ENCODE assay signal across 8 cellular contexts in genomic region chr4:82201805-82202636, GRCh38.
DNase-seq lines count a peak whose midpoint lies in the region; ATAC-seq, FAIRE-seq and TF ChIP-seq lines count a peak whose summit lies in the region.

No MANE protein-coding gene starts in this region.

- H3K79me2 ChIP-seq in mammary epithelial cell (ENCODE audit: insufficient read depth, low read length): no peaks in the 10 kb centered on the region

- in situ Hi-C loops in mammary epithelial cell (cut with MboI; ENCODE audit: low sequenced_read_pairs in 2 of 2): loop anchor here in 1 of 2 donors (5.0 to 10.0 kb wide), 2 partner anchors 730 to 797 kb away; partner anchors contain the start of gene RASGEF1B

- no peak overlapping the region for H3K9ac ChIP-seq in mammary epithelial cell (ENCODE audit: insufficient read depth, low read length)

- dilution Hi-C loops in mammary epithelial cell (cut with HindIII; ENCODE audit: low sequenced_read_pairs): no loop called here

- intact Hi-C loops in mammary epithelial cell (cut with micrococcal nuclease) (loop anchor here (1.0 to 5.0 kb wide), 5 partner anchors 66 to 796 kb away; no protein-coding TSS in a partner anchor), lower lobe of right lung (cut with DNase I) (no loop called here)

- 62% methylated on average over 3 of the region's 3 CpGs for WGBS in mammary epithelial cell (ENCODE audit: low coverage, missing lambda C conversion rate)

- no peak overlapping the region for H3K4me2 ChIP-seq in mammary epithelial cell (ENCODE audit: insufficient read depth, low read depth, low read length)

- CTCF ChIA-PET in AG04449 (lab: Yijun Ruan, JAX): interaction anchor here (1.1 to 1.7 kb wide), 3 partner anchors 9 to 735 kb away, joined by 3 to 8 read pairs (median 4); no protein-coding TSS in a partner anchor
- CTCF ChIA-PET in mammary epithelial cell (lab: Charles Lee; ENCODE audit: low non-redundant PET): interaction anchor here (0.7 kb wide), 1 partner anchor 514 kb away, joined by 6 read pairs; no protein-coding TSS in a partner anchor

- TF ChIP-seq CTCF in AG04449 (IDR thresholded peaks at IDR 0.05; ENCODE audit: insufficient read depth, low read length, missing control alignments) (peak; percentile 36), NB4 (IDR thresholded peaks at IDR 0.05; ENCODE audit: low read depth, low read length) (peak; percentile 62), mammary epithelial cell (conservative IDR thresholded peaks at IDR 0.05 in 1 of 2, IDR thresholded peaks at IDR 0.05 in 1 of 2; ENCODE audit: extremely low read depth in 1 of 2, insufficient read depth in 1 of 2, low read depth in 1 of 2, low read length in 2 of 2) (peak; percentile 70 to 81), lower lobe of right lung (IDR thresholded peaks at IDR 0.05) (peak; percentile 59)

- H3K4me3 ChIP-seq in AG04449 (ENCODE audit: low read depth, low read length) (no peak overlapping the region), NB4 (ENCODE audit: low read depth, low read length) (no peak overlapping the region), mammary epithelial cell (replicated peaks in 1 of 3; ENCODE audit: insufficient read depth in 1 of 3, low read depth in 2 of 3, low read length in 3 of 3) (no peak overlapping the region), lower lobe of right lung (no peak overlapping the region)

- DNase-seq in AG04449 (ENCODE audit: low read depth, low spot score): no peak
- DNase-seq in GM12891 (ENCODE audit: insufficient read length, low spot score): no peak
- peak; percentile 72 for DNase-seq in NB4 (ENCODE audit: low read depth)
- DNase-seq in mammary epithelial cell: peak; percentile 29
- no peak for DNase-seq in lower lobe of right lung
- DNase-seq in superior temporal gyrus (ENCODE audit: extremely low spot score): peak; percentile 24
- DNase-seq in 8988T: no peak

- TF ChIP-seq POLR2A in GM12891 (IDR thresholded peaks at IDR 0.05; ENCODE audit: low read depth, low read length) (no peak), NB4 (IDR thresholded peaks at IDR 0.05; ENCODE audit: extremely low read depth, insufficient read length) (no peak)

- ATAC-seq in SK-N-SH treated with all-trans-retinoic acid at 6 μM for 48 hours (peak; percentile 83), lower lobe of right lung (peak; percentile 53 to 71)

- H3K27ac ChIP-seq in mammary epithelial cell (ENCODE audit: insufficient read depth, low read depth, low read length) (no peak overlapping the region), lower lobe of right lung (no peak overlapping the region)

- BruUV-seq in mammary epithelial cell (replicated peaks; lab: Mats Ljungman, UMichigan): no TSS peak

- H3K4me1 ChIP-seq in mammary epithelial cell (ENCODE audit: insufficient read depth, low read length) (peaks cover 11% of the 10 kb centered on the region), lower lobe of right lung (no peaks in the 10 kb centered on the region)

- H4K20me1 ChIP-seq in mammary epithelial cell (ENCODE audit: insufficient read depth, low read length): no peaks in the 10 kb centered on the region

- peaks cover 3% of the 10 kb centered on the region for H3K9me3 ChIP-seq in mammary epithelial cell (replicated peaks; ENCODE audit: insufficient read depth, low read length)
- no peaks in the 10 kb centered on the region for H3K9me3 ChIP-seq in lower lobe of right lung

- POLR2A ChIA-PET in AG04449 (lab: Yijun Ruan, JAX): no interaction called here

- no peaks in the 10 kb centered on the region for H3K27me3 ChIP-seq in mammary epithelial cell (ENCODE audit: insufficient read depth, low read length)
- no peaks in the 10 kb centered on the region for H3K27me3 ChIP-seq in lower lobe of right lung (ENCODE audit: low read depth)

- FAIRE-seq in GM12891 (lab: Jason Lieb, UNC): peak; percentile 75

- H3K36me3 ChIP-seq in mammary epithelial cell (ENCODE audit: insufficient read depth, low read length) (no peaks in the 10 kb centered on the region), lower lobe of right lung (no peaks in the 10 kb centered on the region)

- H2AFZ ChIP-seq in mammary epithelial cell (ENCODE audit: low read depth, low read length): no peak overlapping the region

TF ChIP-seq in GM12891, 5 proteins besides CTCF, POLR2A, EP300 and RAD21:
- TF ChIP-seq POLR2AphosphoS5 (IDR thresholded peaks at IDR 0.05; ENCODE audit: low read depth, low read length) (no peak), POU2F2 (IDR thresholded peaks at IDR 0.05; ENCODE audit: low read depth, low read length) (no peak), PAX5 (IDR thresholded peaks at IDR 0.05; ENCODE audit: insufficient read depth, low read length, severe bottlenecking) (no peak), TAF1 (IDR thresholded peaks at IDR 0.05; ENCODE audit: low read depth, low read length) (no peak), SPI1 (IDR thresholded peaks at IDR 0.05; ENCODE audit: low read depth, low read length) (no peak)

TF ChIP-seq in SK-N-SH treated with all-trans-retinoic acid at 6 μM for 48 hours, 23 proteins besides CTCF, POLR2A, EP300 and RAD21:
- no peak for TF ChIP-seq CSRNP3 (CRISPR knock-in tag; IDR thresholded peaks at IDR 0.05)
- no peak for TF ChIP-seq ESRRG (CRISPR knock-in tag; IDR thresholded peaks at IDR 0.05)
- TF ChIP-seq, protein P1, sequence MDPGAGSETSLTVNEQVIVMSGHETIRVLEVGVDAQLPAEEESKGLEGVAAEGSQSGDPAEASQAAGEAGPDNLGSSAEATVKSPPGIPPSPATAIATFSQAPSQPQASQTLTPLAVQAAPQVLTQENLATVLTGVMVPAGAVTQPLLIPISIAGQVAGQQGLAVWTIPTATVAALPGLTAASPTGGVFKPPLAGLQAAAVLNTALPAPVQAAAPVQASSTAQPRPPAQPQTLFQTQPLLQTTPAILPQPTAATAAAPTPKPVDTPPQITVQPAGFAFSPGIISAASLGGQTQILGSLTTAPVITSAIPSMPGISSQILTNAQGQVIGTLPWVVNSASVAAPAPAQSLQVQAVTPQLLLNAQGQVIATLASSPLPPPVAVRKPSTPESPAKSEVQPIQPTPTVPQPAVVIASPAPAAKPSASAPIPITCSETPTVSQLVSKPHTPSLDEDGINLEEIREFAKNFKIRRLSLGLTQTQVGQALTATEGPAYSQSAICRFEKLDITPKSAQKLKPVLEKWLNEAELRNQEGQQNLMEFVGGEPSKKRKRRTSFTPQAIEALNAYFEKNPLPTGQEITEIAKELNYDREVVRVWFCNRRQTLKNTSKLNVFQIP (CRISPR knock-in tag; IDR thresholded peaks at IDR 0.05; ENCODE audit: borderline replicate concordance, low read depth): no peak
- no peak for TF ChIP-seq ZFP3 (CRISPR knock-in tag; IDR thresholded peaks at IDR 0.05)
- TF ChIP-seq ARNTL (CRISPR knock-in tag; IDR thresholded peaks at IDR 0.05; ENCODE audit: borderline replicate concordance, low read depth): no peak
- TF ChIP-seq SNAI2 (CRISPR knock-in tag; IDR thresholded peaks at IDR 0.05): no peak
- no peak for TF ChIP-seq PATZ1 (CRISPR knock-in tag; IDR thresholded peaks at IDR 0.05; ENCODE audit: borderline replicate concordance)
- TF ChIP-seq OSR1 (CRISPR knock-in tag; IDR thresholded peaks at IDR 0.05): no peak
- TF ChIP-seq ZFP30 (CRISPR knock-in tag; IDR thresholded peaks at IDR 0.05): no peak

Comparison
In these comparisons a context has a peak if more than half of its experiments do, and no peak if none do; other contexts are left out.
1. DNase-seq: peak in NB4 (single experiment), mammary epithelial cell (single experiment) and superior temporal gyrus (single experiment); none in AG04449 (single experiment), GM12891 (single experiment), lower lobe of right lung (single experiment) and 8988T (single experiment).
2. Peak in every context shown above with its lines, with median percentiles within 50 percentile points of each other: CTCF ChIP-seq.